In genomic region chrX:45517090-45517973, GRCh38 we compare ENCODE assay signal across 12 cellular contexts.
DNase-seq lines count a peak whose midpoint lies in the region; ATAC-seq and TF ChIP-seq lines count a peak whose summit lies in the region.
"Had no signal": no experiment of that assay in that cellular context is flagged by ENCODE, and none has a peak within 500 bp of the region (broad histone marks: within the 10 kb centered on the region; RNA-seq: fewer than 3 reads in every experiment).

No MANE protein-coding gene starts in this region.

- peak; percentile 57 for ATAC-seq in RWPE2 (ENCODE audit: low read depth)
- no peak for ATAC-seq in HG03045 (IDR thresholded peaks at IDR 0.05; ENCODE audit: unreplicated experiment)
- ATAC-seq: body of pancreas had no signal

- H3K4me3 Mint-ChIP-seq in glutamatergic neuron (ENCODE audit: unreplicated experiment) = no peak overlapping the region

- H3K9me3 ChIP-seq in RWPE2 (ENCODE audit: severe bottlenecking) (no peaks in the 10 kb centered on the region), skeletal muscle satellite cell (replicated peaks; ENCODE audit: low read length) (no peaks in the 10 kb centered on the region), suprapubic skin (no peaks in the 10 kb centered on the region)
- H3K9me3 ChIP-seq: body of pancreas, heart left ventricle, thoracic aorta had no signal

- H3K9me3 Mint-ChIP-seq in glutamatergic neuron (ENCODE audit: unreplicated experiment) = no peaks in the 10 kb centered on the region

- WGBS in suprapubic skin = 51% methylated on average over 5 of the region's 5 CpGs

- H3K4me3 ChIP-seq in RWPE2 (ENCODE audit: severe bottlenecking) (no peak overlapping the region), fibroblast of the aortic adventitia (ENCODE audit: low read depth, low read length) (no peak overlapping the region), skeletal muscle satellite cell (ENCODE audit: low read length) (no peak overlapping the region), suprapubic skin (no peak overlapping the region)
- H3K4me3 ChIP-seq: body of pancreas, heart left ventricle, thoracic aorta had no signal

- peaks cover 1% of the 10 kb centered on the region for H3K4me1 Mint-ChIP-seq in glutamatergic neuron (ENCODE audit: low read depth, unreplicated experiment)

- H3K27me3 ChIP-seq in RWPE2 (ENCODE audit: insufficient read depth, poor library complexity, severe bottlenecking) = no peaks in the 10 kb centered on the region
- peaks cover 6% of the 10 kb centered on the region for H3K27me3 ChIP-seq in skeletal muscle satellite cell (ENCODE audit: control insufficient read depth, insufficient read depth, low read length)
- no peaks in the 10 kb centered on the region for H3K27me3 ChIP-seq in suprapubic skin
- H3K27me3 ChIP-seq: body of pancreas had no signal

- H3K36me3 ChIP-seq in RWPE2 (ENCODE audit: low read depth) = no peaks in the 10 kb centered on the region
- no peaks in the 10 kb centered on the region for H3K36me3 ChIP-seq in skeletal muscle satellite cell (ENCODE audit: insufficient read depth, low read length)
- no peaks in the 10 kb centered on the region for H3K36me3 ChIP-seq in suprapubic skin
- H3K36me3 ChIP-seq: heart left ventricle, thoracic aorta had no signal

- no peaks in the 10 kb centered on the region for H3K27me3 Mint-ChIP-seq in glutamatergic neuron (ENCODE audit: unreplicated experiment)

- H3K4me2 ChIP-seq in skeletal muscle satellite cell (ENCODE audit: low read length) = no peak overlapping the region

- TF ChIP-seq POLR2A in suprapubic skin (IDR thresholded peaks at IDR 0.05) = no peak

- H3K9ac ChIP-seq in skeletal muscle satellite cell (ENCODE audit: low read depth, low read length) = peak overlapping the region; percentile 59

- H3K27ac ChIP-seq in RWPE2 (ENCODE audit: poor library complexity, severe bottlenecking) = peak overlapping the region; percentile 93
- no peak overlapping the region for H3K27ac ChIP-seq in suprapubic skin
- H3K27ac ChIP-seq: body of pancreas, heart left ventricle, thoracic aorta had no signal

- H3K36me3 Mint-ChIP-seq in glutamatergic neuron (ENCODE audit: unreplicated experiment) = no peaks in the 10 kb centered on the region

- H3K4me1 ChIP-seq in RWPE2 (ENCODE audit: insufficient read depth, poor library complexity, severe bottlenecking) (peaks cover 28% of the 10 kb centered on the region), skeletal muscle satellite cell (ENCODE audit: control insufficient read depth, insufficient read depth, low read length) (peaks cover 41% of the 10 kb centered on the region), suprapubic skin (peaks cover 14% of the 10 kb centered on the region)
- H3K4me1 ChIP-seq: body of pancreas had no signal

- no peak for TF ChIP-seq CTCF in RWPE2 (IDR thresholded peaks at IDR 0.05; ENCODE audit: poor library complexity, severe bottlenecking)
- TF ChIP-seq CTCF in fibroblast of the aortic adventitia (IDR thresholded peaks at IDR 0.05; ENCODE audit: insufficient read depth, low read length) = no peak
- no peak for TF ChIP-seq CTCF in suprapubic skin (IDR thresholded peaks at IDR 0.05)
- TF ChIP-seq CTCF in glutamatergic neuron (IDR thresholded peaks at IDR 0.05; ENCODE audit: partially characterized antibody, unreplicated experiment) = no peak

- DNase-seq in NCI-H510A treated with DMSO at 0.1 percent for 48 hours (lab: John Stamatoyannopoulos, UW) (peak; percentile 23), NCI-H510A (lab: John Stamatoyannopoulos, UW) (no peak), RWPE2 (ENCODE audit: low spot score) (no peak), fibroblast of the aortic adventitia (ENCODE audit: low read depth) (peak; percentile 77), suprapubic skin (ENCODE audit: low spot score in 2 of 2) (no peak), glutamatergic neuron (no peak)
- DNase-seq: body of pancreas; heart left ventricle; stimulated activated CD4-positive, alpha-beta T cell treated with anti-CD3 and anti-CD28 coated beads, Interleukin-1b, Interleukin-23, amount 100 ng/mL, for 48 hours had no signal

- H3K27ac Mint-ChIP-seq in glutamatergic neuron (ENCODE audit: unreplicated experiment) = no peak overlapping the region

- no peak for TF ChIP-seq EP300 in suprapubic skin (IDR thresholded peaks at IDR 0.05)

Comparison
In these comparisons a context has a peak if more than half of its experiments do, and no peak if none do; other contexts are left out.
1. DNase-seq: peak in NCI-H510A treated with DMSO at 0.1 percent for 48 hours (single experiment) and fibroblast of the aortic adventitia (single experiment); none in NCI-H510A (single experiment), RWPE2 (single experiment), suprapubic skin (0 of 2) and glutamatergic neuron (single experiment).